Comparison of ENCODE assay signal across 1 cellular context in genomic region chr10:67827811-67828210, GRCh38.
TF ChIP-seq lines count a peak whose summit lies in the region.

No MANE protein-coding gene starts in this region.

TF ChIP-seq in liver, 16 proteins besides CTCF, POLR2A, EP300 and RAD21 (continued from another document):
- peak; percentile 66 for TF ChIP-seq REST (IDR thresholded peaks at IDR 0.05)
- peak; percentile 44 for TF ChIP-seq ATF3 (IDR thresholded peaks at IDR 0.05)
- peak; percentile 45 for TF ChIP-seq TAF1 (conservative IDR thresholded peaks at IDR 0.05)
- peak in 1 of 2 donors; percentile 40 for TF ChIP-seq EGR1 (IDR thresholded peaks at IDR 0.05; ENCODE audit: low read depth in 2 of 2)
- TF ChIP-seq GABPA (IDR thresholded peaks at IDR 0.05 in 1 of 2, conservative IDR thresholded peaks at IDR 0.05 in 1 of 2): peak in 1 of 2 donors; percentile 37
- peak; percentile 79 to 87 for TF ChIP-seq RXRA (IDR thresholded peaks at IDR 0.05)
